In genomic region chrX:14029425-14030247, GRCh38 we compare ENCODE assay signal across 1 cellular context.
TF ChIP-seq lines count a peak whose summit lies in the region.

TSS of gene GEMIN8 (minus strand) at chrX:14029892. CDS start at chrX:14021478, 8,414 bp downstream.

TF ChIP-seq in HepG2, 621 proteins besides CTCF, POLR2A, EP300 and RAD21 (continued from another document and continues in another):
- TF ChIP-seq ZUFSP (CRISPR knock-in tag; IDR thresholded peaks at IDR 0.05; ENCODE audit: borderline replicate concordance): no peak
- no peak for TF ChIP-seq CBX2 (IDR thresholded peaks at IDR 0.05; ENCODE audit: low read depth, low read length)
- TF ChIP-seq CBX2 (CRISPR knock-in tag; IDR thresholded peaks at IDR 0.05; ENCODE audit: low read depth): no peak
- 0 out of 2 replicates have a peak, but pooled peaks have one; percentile 55 for TF ChIP-seq ZNF331 (CRISPR knock-in tag; IDR thresholded peaks at IDR 0.05)
- TF ChIP-seq MTF2 (CRISPR knock-in tag; IDR thresholded peaks at IDR 0.05; ENCODE audit: borderline replicate concordance): no peak
- TF ChIP-seq ATF1 (CRISPR knock-in tag; IDR thresholded peaks at IDR 0.05): peak; percentile 65
- TF ChIP-seq, protein P1, sequence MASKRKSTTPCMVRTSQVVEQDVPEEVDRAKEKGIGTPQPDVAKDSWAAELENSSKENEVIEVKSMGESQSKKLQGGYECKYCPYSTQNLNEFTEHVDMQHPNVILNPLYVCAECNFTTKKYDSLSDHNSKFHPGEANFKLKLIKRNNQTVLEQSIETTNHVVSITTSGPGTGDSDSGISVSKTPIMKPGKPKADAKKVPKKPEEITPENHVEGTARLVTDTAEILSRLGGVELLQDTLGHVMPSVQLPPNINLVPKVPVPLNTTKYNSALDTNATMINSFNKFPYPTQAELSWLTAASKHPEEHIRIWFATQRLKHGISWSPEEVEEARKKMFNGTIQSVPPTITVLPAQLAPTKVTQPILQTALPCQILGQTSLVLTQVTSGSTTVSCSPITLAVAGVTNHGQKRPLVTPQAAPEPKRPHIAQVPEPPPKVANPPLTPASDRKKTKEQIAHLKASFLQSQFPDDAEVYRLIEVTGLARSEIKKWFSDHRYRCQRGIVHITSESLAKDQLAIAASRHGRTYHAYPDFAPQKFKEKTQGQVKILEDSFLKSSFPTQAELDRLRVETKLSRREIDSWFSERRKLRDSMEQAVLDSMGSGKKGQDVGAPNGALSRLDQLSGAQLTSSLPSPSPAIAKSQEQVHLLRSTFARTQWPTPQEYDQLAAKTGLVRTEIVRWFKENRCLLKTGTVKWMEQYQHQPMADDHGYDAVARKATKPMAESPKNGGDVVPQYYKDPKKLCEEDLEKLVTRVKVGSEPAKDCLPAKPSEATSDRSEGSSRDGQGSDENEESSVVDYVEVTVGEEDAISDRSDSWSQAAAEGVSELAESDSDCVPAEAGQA (IDR thresholded peaks at IDR 0.05; ENCODE audit: low read depth): peak; percentile 81
- TF ChIP-seq, protein P1 (CRISPR knock-in tag; IDR thresholded peaks at IDR 0.05; ENCODE audit: borderline replicate concordance): no peak
- no peak for TF ChIP-seq ZBTB39 (CRISPR knock-in tag; IDR thresholded peaks at IDR 0.05)
- TF ChIP-seq KMT2A (CRISPR knock-in tag; IDR thresholded peaks at IDR 0.05): no peak
- TF ChIP-seq, protein P2, sequence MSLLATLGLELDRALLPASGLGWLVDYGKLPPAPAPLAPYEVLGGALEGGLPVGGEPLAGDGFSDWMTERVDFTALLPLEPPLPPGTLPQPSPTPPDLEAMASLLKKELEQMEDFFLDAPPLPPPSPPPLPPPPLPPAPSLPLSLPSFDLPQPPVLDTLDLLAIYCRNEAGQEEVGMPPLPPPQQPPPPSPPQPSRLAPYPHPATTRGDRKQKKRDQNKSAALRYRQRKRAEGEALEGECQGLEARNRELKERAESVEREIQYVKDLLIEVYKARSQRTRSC (CRISPR knock-in tag; IDR thresholded peaks at IDR 0.05; ENCODE audit: low read depth): no peak
- TF ChIP-seq SIN3A (IDR thresholded peaks at IDR 0.05; ENCODE audit: borderline replicate concordance, low read depth, low read length): peak; percentile 67; the same call in 1 of the 2 replicates
- TF ChIP-seq MNT (IDR thresholded peaks at IDR 0.05): peak; percentile 84
- TF ChIP-seq ZNF143 (CRISPR knock-in tag; IDR thresholded peaks at IDR 0.05): no peak
- no peak for TF ChIP-seq MZF1 (CRISPR knock-in tag; IDR thresholded peaks at IDR 0.05; ENCODE audit: borderline replicate concordance)
- 0 out of 2 replicates have a peak, but pooled peaks have one; percentile 38 for TF ChIP-seq HOXD1 (CRISPR knock-in tag; IDR thresholded peaks at IDR 0.05)
- peak; percentile 89 for TF ChIP-seq ZNF687 (CRISPR knock-in tag; IDR thresholded peaks at IDR 0.05)
- no peak; the same call in 1 of the 2 replicates for TF ChIP-seq ATF7-NPFF (CRISPR knock-in tag; IDR thresholded peaks at IDR 0.05; ENCODE audit: low read depth)
- TF ChIP-seq ZSCAN22 (CRISPR knock-in tag; IDR thresholded peaks at IDR 0.05): no peak
- no peak for TF ChIP-seq MED13 (CRISPR knock-in tag; IDR thresholded peaks at IDR 0.05)
- TF ChIP-seq FOXK1 (CRISPR knock-in tag; IDR thresholded peaks at IDR 0.05; ENCODE audit: borderline replicate concordance, low read depth): peak; percentile 74; the same call in 1 of the 2 replicates
- TF ChIP-seq ZNF230 (CRISPR knock-in tag; IDR thresholded peaks at IDR 0.05): peak; percentile 31; the same call in 1 of the 2 replicates
- peak; percentile 67 for TF ChIP-seq SP2 (CRISPR knock-in tag; IDR thresholded peaks at IDR 0.05)
- no peak for TF ChIP-seq ZNF33B (CRISPR knock-in tag; IDR thresholded peaks at IDR 0.05)
- no peak for TF ChIP-seq HNF1A (IDR thresholded peaks at IDR 0.05; ENCODE audit: low read depth)
- TF ChIP-seq HNF1A (CRISPR knock-in tag; IDR thresholded peaks at IDR 0.05; ENCODE audit: borderline replicate concordance): peak; percentile 50; the same call in 1 of the 2 replicates
- TF ChIP-seq SMAD3 (CRISPR knock-in tag; IDR thresholded peaks at IDR 0.05): no peak
- TF ChIP-seq PATZ1 (CRISPR knock-in tag; IDR thresholded peaks at IDR 0.05): peak; percentile 56; the same call in 1 of the 2 replicates
- no peak for TF ChIP-seq ZNF138 (CRISPR knock-in tag; IDR thresholded peaks at IDR 0.05; ENCODE audit: low read depth)
- TF ChIP-seq, protein P3, sequence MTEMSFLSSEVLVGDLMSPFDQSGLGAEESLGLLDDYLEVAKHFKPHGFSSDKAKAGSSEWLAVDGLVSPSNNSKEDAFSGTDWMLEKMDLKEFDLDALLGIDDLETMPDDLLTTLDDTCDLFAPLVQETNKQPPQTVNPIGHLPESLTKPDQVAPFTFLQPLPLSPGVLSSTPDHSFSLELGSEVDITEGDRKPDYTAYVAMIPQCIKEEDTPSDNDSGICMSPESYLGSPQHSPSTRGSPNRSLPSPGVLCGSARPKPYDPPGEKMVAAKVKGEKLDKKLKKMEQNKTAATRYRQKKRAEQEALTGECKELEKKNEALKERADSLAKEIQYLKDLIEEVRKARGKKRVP (CRISPR knock-in tag; IDR thresholded peaks at IDR 0.05): no peak
- peak; percentile 81 for TF ChIP-seq ZFY (CRISPR knock-in tag; IDR thresholded peaks at IDR 0.05)
- peak; percentile 46; the same call in 1 of the 2 replicates for TF ChIP-seq KDM5B (CRISPR knock-in tag; IDR thresholded peaks at IDR 0.05; ENCODE audit: borderline replicate concordance)
- no peak for TF ChIP-seq KDM1A (CRISPR knock-in tag; IDR thresholded peaks at IDR 0.05)
